ENCODE assay signal across 34 cellular contexts in the genomic region with DNA sequence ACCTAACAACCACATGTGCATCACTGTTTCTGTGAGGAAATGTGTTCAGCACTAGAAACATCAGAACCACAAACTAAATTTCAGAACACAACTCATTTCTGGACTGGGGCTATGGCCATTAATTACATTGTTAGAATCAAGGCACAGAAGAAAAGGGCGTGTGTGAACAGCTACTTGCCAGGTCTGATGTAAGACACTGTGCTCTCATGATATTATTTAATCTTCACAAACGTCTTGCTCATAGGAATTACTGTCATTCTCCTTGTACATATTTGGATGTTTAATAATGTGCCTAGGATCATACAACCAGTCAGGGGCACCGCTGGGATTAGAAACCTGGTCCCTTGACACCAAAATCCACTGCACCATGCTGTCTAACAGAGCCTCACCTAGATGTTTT. TPM values are rescaled to one million over a fixed set of nuclear protein-coding genes. Genes with fewer than 3 reads are reported as not detected.
"Had no signal": no experiment of that assay in that cellular context is flagged by ENCODE, and none has a peak within 500 bp of the region (broad histone marks: within the 10 kb centered on the region; RNA-seq: fewer than 3 reads in every experiment).

No MANE protein-coding gene starts in this region.

- H3K9me3 Mint-ChIP-seq: activated B cell treated with CpG ODN at 0.5 μM for 24 hours; activated CD8-positive, alpha-beta T cell treated with anti-CD3 and anti-CD28 coated beads for 36 hours; activated naive CD4-positive, alpha-beta T cell treated with anti-CD3 and anti-CD28 coated beads, Interleukin-2, amount 50 U/mL, for 24 hours; activated naive CD8-positive, alpha-beta T cell treated with anti-CD3 and anti-CD28 coated beads for 36 hours; activated naive CD8-positive, alpha-beta T cell treated with anti-CD3 and anti-CD28 coated beads, Interleukin-2, amount 50 U/mL, for 24 hours; activated T-cell treated with anti-CD3 and anti-CD28 coated beads, Interleukin-2, amount 50 U/mL, for 4 hours; activated T-helper 17 cell treated with anti-CD3 and anti-CD28 coated beads, Interleukin-2, amount 50 U/mL, for 72 hours; effector memory CD8-positive, alpha-beta T cell; T-helper 2 cell treated with Interferon-gamma antibody and Interleukin-4, amounts not matched to agents 5 μg/mL and 100 μg/mL, for 36 hours had no signal

- H3K4me3 ChIP-seq: adrenal gland, gastroesophageal sphincter, heart right ventricle had no signal

- H3K9me3 ChIP-seq: adrenal gland, gastroesophageal sphincter, heart right ventricle had no signal

- H3K4me1 Mint-ChIP-seq: activated B cell treated with CpG ODN at 0.5 μM for 24 hours; activated naive CD4-positive, alpha-beta T cell treated with anti-CD3 and anti-CD28 coated beads, Interleukin-2, amount 50 U/mL, for 24 hours; activated naive CD8-positive, alpha-beta T cell treated with anti-CD3 and anti-CD28 coated beads for 36 hours; activated naive CD8-positive, alpha-beta T cell treated with anti-CD3 and anti-CD28 coated beads, Interleukin-2, amount 50 U/mL, for 24 hours; activated T-helper 17 cell treated with anti-CD3 and anti-CD28 coated beads, Interleukin-2, amount 50 U/mL, for 72 hours; T-helper 17 cell had no signal

- ATAC-seq: activated CD4-positive, CD25-positive, alpha-beta regulatory T cell treated with anti-CD3 and anti-CD28 coated beads, Interleukin-2, amount 50 U/mL, for 24 hours; activated CD8-positive, alpha-beta T cell treated with anti-CD3 and anti-CD28 coated beads for 36 hours; activated naive CD8-positive, alpha-beta T cell treated with anti-CD3 and anti-CD28 coated beads, Interleukin-2, amount 50 U/mL, for 24 hours; activated T-cell treated with anti-CD3 and anti-CD28 coated beads, Interleukin-2, amount 50 U/mL, for 4 hours; activated T-helper 17 cell treated with anti-CD3 and anti-CD28 coated beads, Interleukin-2, amount 50 U/mL, for 72 hours; effector memory CD8-positive, alpha-beta T cell; gastroesophageal sphincter; heart right ventricle; T-helper 17 cell had no signal

- H3K27me3 ChIP-seq: adrenal gland, brain microvascular endothelial cell, gastroesophageal sphincter, heart right ventricle had no signal

- DNase-seq: activated B cell treated with CpG ODN at 0.5 μM for 24 hours; activated CD4-positive, alpha-beta T cell treated with anti-CD3 and anti-CD28 coated beads for 48 hours; activated CD4-positive, alpha-beta T cell treated with anti-CD3 and anti-CD28 coated beads, Interleukin-2, amount 50 U/mL, for 1 hour; activated CD4-positive, alpha-beta T cell treated with anti-CD3 and anti-CD28 coated beads, Interleukin-2, amount 50 U/mL, for 48 hours; activated CD8-positive, alpha-beta memory T cell treated with anti-CD3 and anti-CD28 coated beads for 24 hours; activated CD8-positive, alpha-beta T cell treated with anti-CD3 and anti-CD28 coated beads for 36 hours; activated effector memory CD4-positive, alpha-beta T cell treated with Interleukin-2 at 50 U/mL for 16 hours; activated gamma-delta T cell treated with Interleukin-2 at 50 U/mL for 16 hours; activated naive CD4-positive, alpha-beta T cell treated with Interleukin-2 at 50 U/mL for 16 hours; activated naive CD8-positive, alpha-beta T cell treated with anti-CD3 and anti-CD28 coated beads for 36 hours; activated naive CD8-positive, alpha-beta T cell treated with anti-CD3 and anti-CD28 coated beads, Interleukin-2, amount 50 U/mL, for 24 hours; activated T-cell treated with anti-CD3 and anti-CD28 coated beads, Interleukin-2, amount 50 U/mL, for 4 hours; adrenal gland; brain microvascular endothelial cell; caudate nucleus; cortex of kidney; dermis blood vessel endothelial cell; effector CD4-positive, alpha-beta T cell; effector memory CD8-positive, alpha-beta T cell; foreskin melanocyte; heart right ventricle; T-helper 1 cell; T-helper 17 cell; T1000; WERI-Rb-1 had no signal

- H3K27ac ChIP-seq: adrenal gland, brain microvascular endothelial cell, epithelial cell of prostate, gastroesophageal sphincter, heart right ventricle, WERI-Rb-1 had no signal

- H3K27ac Mint-ChIP-seq: activated B cell treated with CpG ODN at 0.5 μM for 24 hours; activated CD8-positive, alpha-beta T cell treated with anti-CD3 and anti-CD28 coated beads for 36 hours; activated naive CD4-positive, alpha-beta T cell treated with anti-CD3 and anti-CD28 coated beads, Interleukin-2, amount 50 U/mL, for 24 hours; activated naive CD8-positive, alpha-beta T cell treated with anti-CD3 and anti-CD28 coated beads for 36 hours; activated naive CD8-positive, alpha-beta T cell treated with anti-CD3 and anti-CD28 coated beads, Interleukin-2, amount 50 U/mL, for 24 hours; activated T-helper 17 cell treated with anti-CD3 and anti-CD28 coated beads, Interleukin-2, amount 50 U/mL, for 72 hours; effector memory CD8-positive, alpha-beta T cell; T-helper 17 cell; T-helper 2 cell treated with Interferon-gamma antibody and Interleukin-4, amounts not matched to agents 5 μg/mL and 100 μg/mL, for 36 hours had no signal

- H3K27me3 Mint-ChIP-seq: activated B cell treated with CpG ODN at 0.5 μM for 24 hours; activated naive CD4-positive, alpha-beta T cell treated with anti-CD3 and anti-CD28 coated beads, Interleukin-2, amount 50 U/mL, for 24 hours; activated naive CD8-positive, alpha-beta T cell treated with anti-CD3 and anti-CD28 coated beads, Interleukin-2, amount 50 U/mL, for 24 hours had no signal

- H3K36me3 Mint-ChIP-seq: activated naive CD4-positive, alpha-beta T cell treated with anti-CD3 and anti-CD28 coated beads, Interleukin-2, amount 50 U/mL, for 24 hours; activated naive CD8-positive, alpha-beta T cell treated with anti-CD3 and anti-CD28 coated beads for 36 hours had no signal

- H3K36me3 ChIP-seq: adrenal gland, brain microvascular endothelial cell, gastroesophageal sphincter, heart right ventricle, WERI-Rb-1 had no signal

- H3K4me1 ChIP-seq: adrenal gland, gastroesophageal sphincter had no signal

- H3K4me3 Mint-ChIP-seq: activated B cell treated with CpG ODN at 0.5 μM for 24 hours; activated CD8-positive, alpha-beta T cell treated with anti-CD3 and anti-CD28 coated beads for 36 hours; activated naive CD4-positive, alpha-beta T cell treated with anti-CD3 and anti-CD28 coated beads, Interleukin-2, amount 50 U/mL, for 24 hours; activated naive CD8-positive, alpha-beta T cell treated with anti-CD3 and anti-CD28 coated beads for 36 hours; activated naive CD8-positive, alpha-beta T cell treated with anti-CD3 and anti-CD28 coated beads, Interleukin-2, amount 50 U/mL, for 24 hours; activated T-cell treated with anti-CD3 and anti-CD28 coated beads, Interleukin-2, amount 50 U/mL, for 4 hours; activated T-helper 17 cell treated with anti-CD3 and anti-CD28 coated beads, Interleukin-2, amount 50 U/mL, for 72 hours; effector memory CD8-positive, alpha-beta T cell; T-helper 17 cell; T-helper 2 cell treated with Interferon-gamma antibody and Interleukin-4, amounts not matched to agents 5 μg/mL and 100 μg/mL, for 36 hours had no signal

RNA-seq across cellular contexts. Expression of gene ADGRF1, which starts 14.8 kb away (rescaled TPM):
- total RNA-seq: activated B cell treated with CpG ODN at 0.5 μM for 24 hours; activated CD8-positive, alpha-beta T cell treated with anti-CD3 and anti-CD28 coated beads for 36 hours; activated naive CD8-positive, alpha-beta T cell treated with anti-CD3 and anti-CD28 coated beads for 36 hours; activated T-helper 17 cell treated with anti-CD3 and anti-CD28 coated beads, Interleukin-2, amount 50 U/mL, for 72 hours; chondrocyte; fibroblast of lung; glomerular endothelial cell; heart right ventricle; T-helper 17 cell had no signal
- polyA plus RNA-seq: fibroblast of lung, heart right ventricle had no signal
